Comparison of ENCODE assay signal across 8 cellular contexts in the genomic region with DNA sequence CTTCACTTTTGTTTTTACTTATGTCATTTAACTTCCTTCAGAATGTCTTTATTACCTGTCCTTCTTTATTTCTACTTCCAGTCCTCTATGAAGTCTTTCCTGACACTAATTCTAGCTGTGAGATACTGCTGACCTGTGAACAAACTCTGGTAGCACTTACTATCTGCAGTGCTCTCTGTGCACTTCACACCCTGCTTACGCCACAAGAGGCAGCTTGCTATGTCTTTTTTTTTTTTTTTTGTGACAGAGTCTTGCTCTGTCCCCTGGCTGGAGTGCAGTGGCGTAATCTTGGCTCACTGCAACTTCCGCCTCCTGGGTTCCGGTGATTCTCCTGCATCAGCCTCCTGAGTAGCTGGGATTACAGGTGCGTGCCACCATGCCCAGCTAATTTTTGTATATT. TPM values are rescaled to one million over a fixed set of nuclear protein-coding genes. Genes with fewer than 3 reads are reported as not detected.
DNase-seq lines count a peak whose midpoint lies in the region; ATAC-seq and TF ChIP-seq lines count a peak whose summit lies in the region.

No MANE protein-coding gene starts in this region.

- WGBS in testis, 2 donors: 82 to 85% methylated on average over 5 of the region's 5 CpGs

- H3K27ac ChIP-seq in left ventricle myocardium inferior (replicated peaks): peak overlapping the region; percentile 74
- peak overlapping the region; percentile 26 to 67 for H3K27ac ChIP-seq in testis

- H3K4me3 ChIP-seq in left ventricle myocardium inferior (no peak overlapping the region), testis (no peak overlapping the region), BE2C (ENCODE audit: low read depth, low read length) (no peak overlapping the region)

- H3K36me3 ChIP-seq in left ventricle myocardium inferior (no peaks in the 10 kb centered on the region), testis (ENCODE audit: low read depth, missing control alignments) (no peaks in the 10 kb centered on the region), BE2C (no peaks in the 10 kb centered on the region)

- H3K9me3 ChIP-seq in left ventricle myocardium inferior (replicated peaks) (no peaks in the 10 kb centered on the region), testis (no peaks in the 10 kb centered on the region), BE2C (no peaks in the 10 kb centered on the region)

- intact Hi-C loops in activated CD4-positive, alpha-beta T cell treated with anti-CD3 and anti-CD28 coated beads, Interleukin-2, amount 10 ng/mL, durations not matched to agents 24 days and 14 days (cut with micrococcal nuclease): no loop called here
- intact Hi-C loops in left ventricle myocardium inferior (cut with micrococcal nuclease): no loop called here
- intact Hi-C loops in testis (cut with DNase I; ENCODE audit: low total_unique reads): no loop called here

- no peaks in the 10 kb centered on the region for H3K9me3 Mint-ChIP-seq in activated CD4-positive, alpha-beta T cell treated with anti-CD3 and anti-CD28 coated beads, Interleukin-2, amount 10 ng/mL, durations not matched to agents 24 days and 14 days

- TF ChIP-seq POLR2A in testis (IDR thresholded peaks at IDR 0.05): no peak

- H3K27ac Mint-ChIP-seq in activated CD4-positive, alpha-beta T cell treated with anti-CD3 and anti-CD28 coated beads, Interleukin-2, amount 10 ng/mL, durations not matched to agents 24 days and 14 days: peak overlapping the region; percentile 84

- peak; percentile 41 for ATAC-seq in SK-N-SH treated with all-trans-retinoic acid at 6 μM for 48 hours

- H3K27me3 Mint-ChIP-seq in activated CD4-positive, alpha-beta T cell treated with anti-CD3 and anti-CD28 coated beads, Interleukin-2, amount 10 ng/mL, durations not matched to agents 24 days and 14 days: no peaks in the 10 kb centered on the region

- H3K27me3 ChIP-seq in left ventricle myocardium inferior (ENCODE audit: low read depth) (peaks cover 36% of the 10 kb centered on the region), testis (no peaks in the 10 kb centered on the region), BE2C (no peaks in the 10 kb centered on the region)

- no peak for DNase-seq in activated CD4-positive, alpha-beta T cell treated with anti-CD3 and anti-CD28 coated beads, Interleukin-2, amount 10 ng/mL, durations not matched to agents 24 days and 14 days
- no peak for DNase-seq in activated CD4-positive, alpha-beta T cell treated with anti-CD3 and anti-CD28 coated beads for 1 hour
- DNase-seq in left ventricle myocardium inferior (peak; percentile 45), testis (no peak), anterior cingulate cortex (lab: John Stamatoyannopoulos, UW) (no peak), BE2C (no peak), COLO829 (ENCODE audit: low spot score) (no peak)

- H3K36me3 Mint-ChIP-seq in activated CD4-positive, alpha-beta T cell treated with anti-CD3 and anti-CD28 coated beads, Interleukin-2, amount 10 ng/mL, durations not matched to agents 24 days and 14 days (ENCODE audit: low read depth): peaks cover 23% of the 10 kb centered on the region

- peak overlapping the region; percentile 44 for H3K4me3 Mint-ChIP-seq in activated CD4-positive, alpha-beta T cell treated with anti-CD3 and anti-CD28 coated beads, Interleukin-2, amount 10 ng/mL, durations not matched to agents 24 days and 14 days

- peaks cover 70% of the 10 kb centered on the region for H3K4me1 Mint-ChIP-seq in activated CD4-positive, alpha-beta T cell treated with anti-CD3 and anti-CD28 coated beads, Interleukin-2, amount 10 ng/mL, durations not matched to agents 24 days and 14 days

- peaks cover 64% of the 10 kb centered on the region for H3K4me1 ChIP-seq in left ventricle myocardium inferior
- H3K4me1 ChIP-seq in testis: peaks cover 42% of the 10 kb centered on the region
- H3K4me1 ChIP-seq in BE2C: peaks cover 4% of the 10 kb centered on the region

- TF ChIP-seq CTCF in left ventricle myocardium inferior (IDR thresholded peaks at IDR 0.05; ENCODE audit: borderline replicate concordance): peak; percentile 23
- TF ChIP-seq CTCF in testis (IDR thresholded peaks at IDR 0.05): no peak
- TF ChIP-seq CTCF in BE2C (IDR thresholded peaks at IDR 0.05; ENCODE audit: low read depth, low read length): no peak

TF ChIP-seq in SK-N-SH treated with all-trans-retinoic acid at 6 μM for 48 hours, 23 proteins besides CTCF, POLR2A, EP300 and RAD21:
- TF ChIP-seq ZFP3 (CRISPR knock-in tag; IDR thresholded peaks at IDR 0.05) (no peak), ARNTL (CRISPR knock-in tag; IDR thresholded peaks at IDR 0.05; ENCODE audit: borderline replicate concordance, low read depth) (no peak), BACH2 (CRISPR knock-in tag; IDR thresholded peaks at IDR 0.05; ENCODE audit: borderline replicate concordance) (no peak), CSDC2 (CRISPR knock-in tag; IDR thresholded peaks at IDR 0.05) (no peak), OSR1 (CRISPR knock-in tag; IDR thresholded peaks at IDR 0.05) (no peak), CSRNP3 (CRISPR knock-in tag; IDR thresholded peaks at IDR 0.05) (no peak), PPARA (CRISPR knock-in tag; IDR thresholded peaks at IDR 0.05; ENCODE audit: borderline replicate concordance) (no peak), PATZ1 (CRISPR knock-in tag; IDR thresholded peaks at IDR 0.05; ENCODE audit: borderline replicate concordance) (no peak)
- TF ChIP-seq, protein P1, sequence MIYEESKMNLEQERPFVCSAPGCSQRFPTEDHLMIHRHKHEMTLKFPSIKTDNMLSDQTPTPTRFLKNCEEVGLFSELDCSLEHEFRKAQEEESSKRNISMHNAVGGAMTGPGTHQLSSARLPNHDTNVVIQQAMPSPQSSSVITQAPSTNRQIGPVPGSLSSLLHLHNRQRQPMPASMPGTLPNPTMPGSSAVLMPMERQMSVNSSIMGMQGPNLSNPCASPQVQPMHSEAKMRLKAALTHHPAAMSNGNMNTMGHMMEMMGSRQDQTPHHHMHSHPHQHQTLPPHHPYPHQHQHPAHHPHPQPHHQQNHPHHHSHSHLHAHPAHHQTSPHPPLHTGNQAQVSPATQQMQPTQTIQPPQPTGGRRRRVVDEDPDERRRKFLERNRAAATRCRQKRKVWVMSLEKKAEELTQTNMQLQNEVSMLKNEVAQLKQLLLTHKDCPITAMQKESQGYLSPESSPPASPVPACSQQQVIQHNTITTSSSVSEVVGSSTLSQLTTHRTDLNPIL (CRISPR knock-in tag; IDR thresholded peaks at IDR 0.05; ENCODE audit: low read depth): no peak

RNA-seq across cellular contexts. Expression of gene STIM1, which starts 10.7 kb away (rescaled TPM):
- total RNA-seq in activated CD4-positive, alpha-beta T cell treated with anti-CD3 and anti-CD28 coated beads, Interleukin-2, amount 10 ng/mL, durations not matched to agents 24 days and 14 days: 60.6 and 63.4 TPM in 2 replicates
- total RNA-seq in left ventricle myocardium inferior: 32.0 TPM
- total RNA-seq in testis: 10 to 100 TPM; 78.2 to 87.1 TPM
- 95.5 TPM for polyA plus RNA-seq in testis (ENCODE audit: insufficient read depth, low read depth, low replicate concordance)
- polyA plus RNA-seq in BE2C (2012; ENCODE audit: insufficient read depth, insufficient read length, low read depth): 29.2 TPM

RNA-seq across cellular contexts. Expression of gene RHOG, which starts 25.4 kb away (rescaled TPM):
- total RNA-seq in activated CD4-positive, alpha-beta T cell treated with anti-CD3 and anti-CD28 coated beads, Interleukin-2, amount 10 ng/mL, durations not matched to agents 24 days and 14 days: 174 and 176 TPM in 2 replicates
- total RNA-seq in left ventricle myocardium inferior (23.1 TPM), testis (10 to 100 TPM; 36.1 to 58.3 TPM)
- polyA plus RNA-seq in testis (ENCODE audit: insufficient read depth, low read depth, low replicate concordance): 37.1 TPM
- 130 TPM for polyA plus RNA-seq in BE2C (2012; ENCODE audit: insufficient read depth, insufficient read length, low read depth)

RNA-seq across cellular contexts. Expression of gene PGAP2, which starts 57.8 kb away (rescaled TPM):
- 30.0 and 32.5 TPM in 2 replicates for total RNA-seq in activated CD4-positive, alpha-beta T cell treated with anti-CD3 and anti-CD28 coated beads, Interleukin-2, amount 10 ng/mL, durations not matched to agents 24 days and 14 days
- total RNA-seq in left ventricle myocardium inferior: 27.8 TPM
- 10 to 100 TPM; 40.5 to 56.8 TPM for total RNA-seq in testis
- 54.4 TPM for polyA plus RNA-seq in testis (ENCODE audit: insufficient read depth, low read depth, low replicate concordance)
- polyA plus RNA-seq in BE2C (2012; ENCODE audit: insufficient read depth, insufficient read length, low read depth): 9.8 TPM
